16 cellular contexts compared by ENCODE assay signal in the genomic region with DNA sequence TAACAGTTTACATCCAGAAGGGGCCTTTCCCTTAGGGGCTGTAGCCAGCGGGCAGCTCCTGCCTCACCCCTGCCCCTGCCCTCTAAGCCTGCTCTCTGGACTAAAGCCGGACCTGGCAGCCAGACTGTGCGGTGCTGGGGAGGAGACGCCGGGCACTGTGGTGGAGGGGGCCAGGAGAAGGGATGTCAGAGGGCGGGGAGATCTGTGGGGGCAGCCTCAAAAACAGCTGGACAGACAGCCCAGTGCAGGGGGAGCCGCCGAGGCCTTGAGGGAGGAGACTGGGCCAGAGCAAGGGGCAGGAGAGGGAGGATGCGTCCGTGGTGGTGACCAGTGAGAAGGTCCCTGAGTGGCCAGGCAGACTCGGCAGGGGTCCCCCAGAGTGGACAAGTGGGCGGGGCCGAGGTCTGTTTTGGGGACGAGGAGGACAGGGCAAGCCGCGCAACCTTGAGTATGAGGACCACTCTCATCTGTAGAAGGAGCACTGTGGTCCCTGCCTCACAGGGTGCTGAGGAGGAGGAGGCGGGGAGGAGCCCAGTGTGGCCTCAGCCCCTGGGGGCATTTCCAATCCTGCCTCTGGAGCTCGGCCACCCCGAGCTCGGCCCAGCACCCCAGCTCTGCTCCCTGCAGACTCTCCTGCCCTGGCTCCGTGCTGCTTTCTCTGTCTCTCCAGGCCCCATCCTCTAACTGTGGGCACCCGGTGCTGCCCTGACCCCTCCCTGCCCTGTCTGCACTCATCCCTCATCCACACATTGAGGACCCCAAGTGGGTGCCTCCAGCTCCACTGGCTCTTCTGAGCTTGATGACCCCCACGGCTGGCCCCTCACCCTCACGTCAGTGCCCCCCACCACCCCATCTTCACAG. TPM values are rescaled to one million over a fixed set of nuclear protein-coding genes. Genes with fewer than 3 reads are reported as not detected.
DNase-seq lines count a peak whose midpoint lies in the region; ATAC-seq, FAIRE-seq and TF ChIP-seq lines count a peak whose summit lies in the region.
"Had no signal": no experiment of that assay in that cellular context is flagged by ENCODE, and none has a peak within 500 bp of the region (broad histone marks: within the 10 kb centered on the region; RNA-seq: fewer than 3 reads in every experiment).

No MANE protein-coding gene starts in this region.

- H4K91ac ChIP-seq in trophoblast cell (ENCODE audit: low read depth, low read length), result no peak overlapping the region

- no peak overlapping the region for H4K12ac ChIP-seq in trophoblast cell (ENCODE audit: low read depth, low read length)

- no peak overlapping the region for H3K27ac ChIP-seq in Peyer's patch
- H3K27ac ChIP-seq in trophoblast cell (ENCODE audit: low read depth, low read length), result no peak overlapping the region
- H3K27ac ChIP-seq: BLaER1 had no signal

- H3K36me3 ChIP-seq in H7 (replicated peaks; ENCODE audit: control insufficient read depth, insufficient read depth, low read length), result no peaks in the 10 kb centered on the region
- no peaks in the 10 kb centered on the region for H3K36me3 ChIP-seq in Peyer's patch
- H3K36me3 ChIP-seq in trophoblast cell (ENCODE audit: control insufficient read depth in 1 of 2, insufficient read depth in 2 of 2, low read length in 2 of 2), result no peaks in the 10 kb centered on the region
- H3K36me3 ChIP-seq: BLaER1 had no signal

- no peak overlapping the region for H3K4me3 Mint-ChIP-seq in nephron progenitor cell

- no peak overlapping the region for H3K18ac ChIP-seq in trophoblast cell (ENCODE audit: low read length)

- no peak overlapping the region for H4K8ac ChIP-seq in trophoblast cell (ENCODE audit: low read depth, low read length)

- peaks cover 17% of the 10 kb centered on the region for H3K9me3 Mint-ChIP-seq in nephron progenitor cell

- H2BK120ac ChIP-seq in trophoblast cell (ENCODE audit: insufficient read depth, low read length, poor library complexity), result no peak overlapping the region

- no peaks in the 10 kb centered on the region for H3K79me1 ChIP-seq in trophoblast cell (ENCODE audit: low read length)

- peaks cover 43% of the 10 kb centered on the region for H3K27me3 Mint-ChIP-seq in nephron progenitor cell (ENCODE audit: low read depth, poor library complexity)

- H2BK5ac ChIP-seq in trophoblast cell (ENCODE audit: low read depth, low read length, poor library complexity), result no peak overlapping the region

- H2BK12ac ChIP-seq in trophoblast cell (ENCODE audit: low read length), result no peak overlapping the region

- H3K9ac ChIP-seq in trophoblast cell (ENCODE audit: low read length), result no peak overlapping the region
- H3K9ac ChIP-seq: BLaER1 had no signal

- ATAC-seq in GM21515 (IDR thresholded peaks at IDR 0.05; ENCODE audit: unreplicated experiment), result no peak

- H3K36me3 Mint-ChIP-seq in nephron progenitor cell (ENCODE audit: low read depth), result peaks cover 5% of the 10 kb centered on the region

- no peak overlapping the region for H3K14ac ChIP-seq in trophoblast cell (ENCODE audit: low read length)

- peak; percentile 53 for DNase-seq in H7
- DNase-seq in Peyer's patch, result peak in 2 of 3 donors; percentile 32 to 40
- peak; percentile 43 for DNase-seq in islet precursor cell
- no peak for DNase-seq in trophoblast cell
- DNase-seq in urothelium cell line (ENCODE audit: low spot score), result no peak
- DNase-seq in nephron progenitor cell, result no peak
- DNase-seq in stimulated activated CD4-positive, alpha-beta T cell treated with anti-CD3 and anti-CD28 coated beads, Interleukin-12 subunit alpha, Interleukin-12 subunit beta, amount 100 ng/mL, for 4 hours, result no peak
- DNase-seq: DMS 273 treated with DMSO at 0.1 percent for 48 hours, NCI-H146, NCI-H2081 treated with DMSO at 0.1 percent for 48 hours, NCI-H526, OCI-M1 had no signal

- H3K9me3 ChIP-seq in Peyer's patch (no peaks in the 10 kb centered on the region), trophoblast cell (ENCODE audit: insufficient read depth, low read depth, low read length) (peaks cover 23% of the 10 kb centered on the region)
- H3K9me3 ChIP-seq: BLaER1 had no signal

- TF ChIP-seq CTCF in Peyer's patch (IDR thresholded peaks at IDR 0.05), result no peak
- TF ChIP-seq CTCF in nephron progenitor cell (IDR thresholded peaks at IDR 0.05), result no peak

- no peak for FAIRE-seq in urothelium cell line (lab: Jason Lieb, UNC)

- no peak overlapping the region for H2AFZ ChIP-seq in trophoblast cell (ENCODE audit: insufficient read depth, low read length, poor library complexity)

- no peak overlapping the region for H2AK5ac ChIP-seq in trophoblast cell (ENCODE audit: low read length)

- H3K27me3 ChIP-seq in H7 (ENCODE audit: control insufficient read depth, insufficient read depth, low read length) (peaks cover under 1% of the 10 kb centered on the region; the same call in 1 of the 2 replicates), Peyer's patch (no peaks in the 10 kb centered on the region), trophoblast cell (ENCODE audit: insufficient read depth, low read length) (no peaks in the 10 kb centered on the region)
- H3K27me3 ChIP-seq: BLaER1 had no signal

- no peak overlapping the region for H3K27ac Mint-ChIP-seq in nephron progenitor cell

- no peaks in the 10 kb centered on the region for H3K4me1 ChIP-seq in Peyer's patch
- no peaks in the 10 kb centered on the region for H3K4me1 ChIP-seq in trophoblast cell (ENCODE audit: control insufficient read depth in 1 of 2, insufficient read depth in 2 of 2, low read length in 2 of 2)

- no peak overlapping the region for H3K4ac ChIP-seq in trophoblast cell (ENCODE audit: low read depth, low read length)

- peaks cover 25% of the 10 kb centered on the region for H3K4me1 Mint-ChIP-seq in nephron progenitor cell

- H3K23ac ChIP-seq in trophoblast cell (ENCODE audit: low read length), result no peak overlapping the region

- H3K4me3 ChIP-seq in H7 (ENCODE audit: insufficient read depth, low read depth, low read length) (no peak overlapping the region), Peyer's patch (no peak overlapping the region), trophoblast cell (ENCODE audit: low read depth, low read length) (peak overlapping the region; percentile 25)
- H3K4me3 ChIP-seq: BLaER1 had no signal

- WGBS in trophoblast cell (ENCODE audit: extremely low coverage, insufficient coverage, insufficient read length), result no CpG with 5 or more reads among the region's 24 CpGs

- H3K4me2 ChIP-seq in trophoblast cell (ENCODE audit: low read length), result no peak overlapping the region
- H3K4me2 ChIP-seq: BLaER1 had no signal

- H3K79me2 ChIP-seq in trophoblast cell (ENCODE audit: control insufficient read depth, insufficient read depth, low read length, poor library complexity), result no peaks in the 10 kb centered on the region

- TF ChIP-seq POLR2A in Peyer's patch (IDR thresholded peaks at IDR 0.05), result no peak

RNA-seq across cellular contexts. Expression of a gene that starts 59.2 kb away (rescaled TPM):
- total RNA-seq in H7 (2014; rRNA removed; shearing (Covaris generic)), result not detected in 2 replicates
- total RNA-seq in Peyer's patch, result not detected
- not detected in 2 replicates for polyA plus RNA-seq in trophoblast cell (2013)
- total RNA-seq: HT1080 had no signal
- polyA plus RNA-seq: AG04450 had no signal

Comparison
In these comparisons a context has a peak if more than half of its experiments do, and no peak if none do; other contexts are left out.
1. DNase-seq: peak in H7 (single experiment), Peyer's patch (2 of 3) and islet precursor cell (single experiment); none in trophoblast cell (0 of 2), urothelium cell line (single experiment), nephron progenitor cell (single experiment) and stimulated activated CD4-positive, alpha-beta T cell treated with anti-CD3 and anti-CD28 coated beads, Interleukin-12 subunit alpha, Interleukin-12 subunit beta, amount 100 ng/mL, for 4 hours (single experiment).